ENCODE assay signal across 1 cellular context in genomic region chr20:34527016-34527415, GRCh38.
TF ChIP-seq lines count a peak whose summit lies in the region.

No MANE protein-coding gene starts in this region.

TF ChIP-seq in HCT116, 20 proteins besides CTCF, POLR2A, EP300 and RAD21 (continued from another document):
- TF ChIP-seq, protein P1, sequence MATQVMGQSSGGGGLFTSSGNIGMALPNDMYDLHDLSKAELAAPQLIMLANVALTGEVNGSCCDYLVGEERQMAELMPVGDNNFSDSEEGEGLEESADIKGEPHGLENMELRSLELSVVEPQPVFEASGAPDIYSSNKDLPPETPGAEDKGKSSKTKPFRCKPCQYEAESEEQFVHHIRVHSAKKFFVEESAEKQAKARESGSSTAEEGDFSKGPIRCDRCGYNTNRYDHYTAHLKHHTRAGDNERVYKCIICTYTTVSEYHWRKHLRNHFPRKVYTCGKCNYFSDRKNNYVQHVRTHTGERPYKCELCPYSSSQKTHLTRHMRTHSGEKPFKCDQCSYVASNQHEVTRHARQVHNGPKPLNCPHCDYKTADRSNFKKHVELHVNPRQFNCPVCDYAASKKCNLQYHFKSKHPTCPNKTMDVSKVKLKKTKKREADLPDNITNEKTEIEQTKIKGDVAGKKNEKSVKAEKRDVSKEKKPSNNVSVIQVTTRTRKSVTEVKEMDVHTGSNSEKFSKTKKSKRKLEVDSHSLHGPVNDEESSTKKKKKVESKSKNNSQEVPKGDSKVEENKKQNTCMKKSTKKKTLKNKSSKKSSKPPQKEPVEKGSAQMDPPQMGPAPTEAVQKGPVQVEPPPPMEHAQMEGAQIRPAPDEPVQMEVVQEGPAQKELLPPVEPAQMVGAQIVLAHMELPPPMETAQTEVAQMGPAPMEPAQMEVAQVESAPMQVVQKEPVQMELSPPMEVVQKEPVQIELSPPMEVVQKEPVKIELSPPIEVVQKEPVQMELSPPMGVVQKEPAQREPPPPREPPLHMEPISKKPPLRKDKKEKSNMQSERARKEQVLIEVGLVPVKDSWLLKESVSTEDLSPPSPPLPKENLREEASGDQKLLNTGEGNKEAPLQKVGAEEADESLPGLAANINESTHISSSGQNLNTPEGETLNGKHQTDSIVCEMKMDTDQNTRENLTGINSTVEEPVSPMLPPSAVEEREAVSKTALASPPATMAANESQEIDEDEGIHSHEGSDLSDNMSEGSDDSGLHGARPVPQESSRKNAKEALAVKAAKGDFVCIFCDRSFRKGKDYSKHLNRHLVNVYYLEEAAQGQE (IDR thresholded peaks at IDR 0.05; ENCODE audit: low read depth) = no peak
